ENCODE assay signal across 8 cellular contexts in the genomic region with DNA sequence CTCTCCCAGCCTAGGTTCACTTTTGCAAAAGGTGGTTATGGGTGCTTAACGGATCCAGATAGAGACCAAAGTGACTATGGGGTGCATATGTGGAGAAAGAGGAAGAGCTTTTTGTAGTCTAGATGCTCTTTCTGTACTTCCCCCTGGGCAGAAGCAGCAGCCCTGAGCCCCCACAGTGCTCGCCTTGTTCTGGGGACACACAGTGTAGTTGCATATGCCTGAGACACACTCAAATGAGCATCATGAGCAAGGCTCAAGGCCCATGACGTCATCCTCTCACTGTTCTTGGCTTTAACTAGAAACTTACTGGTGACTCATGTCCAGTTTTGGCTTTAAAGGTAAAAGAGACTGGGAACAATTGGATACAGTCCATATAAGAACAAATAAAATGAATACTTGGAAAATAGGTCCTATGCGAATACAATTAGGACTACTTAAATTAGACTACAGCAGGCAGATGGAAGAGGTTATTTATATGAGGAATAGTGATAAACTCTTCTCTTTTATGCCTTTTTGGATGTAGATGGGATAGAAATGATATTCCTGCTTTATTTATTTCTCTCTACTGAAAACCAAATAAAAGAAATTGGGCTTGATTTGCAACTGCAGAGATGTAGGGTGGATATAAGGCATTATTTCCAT. TPM values are rescaled to one million over a fixed set of nuclear protein-coding genes. Genes with fewer than 3 reads are reported as not detected.
DNase-seq lines count a peak whose midpoint lies in the region; ATAC-seq and TF ChIP-seq lines count a peak whose summit lies in the region.

No MANE protein-coding gene starts in this region.

- DNase-seq in SK-MEL-5 (ENCODE audit: low read depth, low spot score) (peak; percentile 100), foreskin fibroblast (peak; percentile 94 to 97), sciatic nerve (ENCODE audit: low spot score) (peak; percentile 82), NCI-H2171 (lab: John Stamatoyannopoulos, UW) (no peak)
- no peak for DNase-seq in stimulated activated CD4-positive, alpha-beta T cell treated with anti-CD3 and anti-CD28 coated beads, Interleukin-2, amount 100 ng/mL, for 48 hours

- peak; percentile 56 for ATAC-seq in GM18505 (IDR thresholded peaks at IDR 0.05; ENCODE audit: unreplicated experiment)
- peak; percentile 44 for ATAC-seq in HG03039 (IDR thresholded peaks at IDR 0.05; ENCODE audit: unreplicated experiment)
- ATAC-seq in sciatic nerve = peak; percentile 93
- no peak for ATAC-seq in GM21526 (IDR thresholded peaks at IDR 0.05; ENCODE audit: low FRiP score, unreplicated experiment)

- in situ Hi-C loops in SK-MEL-5 (cut with HindIII; ENCODE audit: low pct_unique_long_range_greater_than_20kb, low sequenced_read_pairs) = no loop called here

- no peak for TF ChIP-seq POLR2A in GM18505 (IDR thresholded peaks at IDR 0.05; ENCODE audit: borderline replicate concordance, extremely low read depth, insufficient read depth, insufficient read length)

- H3K4me3 ChIP-seq in foreskin fibroblast (ENCODE audit: low read depth in 1 of 2, low read length in 2 of 2) = no peak overlapping the region

- intact Hi-C loops in sciatic nerve (cut with DNase I) = no loop called here

- TF ChIP-seq CTCF in foreskin fibroblast (IDR thresholded peaks at IDR 0.05; ENCODE audit: low read depth, low read length) = no peak

RNA-seq across cellular contexts. Expression of a gene that starts 20.1 kb away (rescaled TPM):
- total RNA-seq in SK-MEL-5 (2014; rRNA removed; shearing (Covaris generic)) = 33.7 and 38.7 TPM in 2 replicates
- 66.9 and 80.5 TPM in 2 replicates for polyA plus RNA-seq in SK-MEL-5 (2015; cell fraction: cytosol; rRNA removed)
- 35.1 and 37.9 TPM in 2 replicates for polyA plus RNA-seq in SK-MEL-5 (2015; cell fraction: nucleus; rRNA removed)
- 25.9 TPM for total RNA-seq in sciatic nerve

RNA-seq across cellular contexts. Expression of a gene that starts 33.3 kb away (rescaled TPM):
- 36.6 and 68.3 TPM in 2 replicates for total RNA-seq in SK-MEL-5 (2014; rRNA removed; shearing (Covaris generic))
- polyA plus RNA-seq in SK-MEL-5 (2015; cell fraction: cytosol; rRNA removed) = 96.4 and 116 TPM in 2 replicates
- 184 and 238 TPM in 2 replicates for polyA plus RNA-seq in SK-MEL-5 (2015; cell fraction: nucleus; rRNA removed)
- 131 TPM for total RNA-seq in sciatic nerve

RNA-seq across cellular contexts. Expression of a gene that starts 52.9 kb away (rescaled TPM):
- total RNA-seq in SK-MEL-5 (2014; rRNA removed; shearing (Covaris generic)) = 0.50 and 0.88 TPM in 2 replicates
- 0.10 and 1.1 TPM in 2 replicates for polyA plus RNA-seq in SK-MEL-5 (2015; cell fraction: cytosol; rRNA removed)
- polyA plus RNA-seq in SK-MEL-5 (2015; cell fraction: nucleus; rRNA removed) = 0.12 and 0.24 TPM in 2 replicates
- 3.7 TPM for total RNA-seq in sciatic nerve

Comparison
In these comparisons a context has a peak if more than half of its experiments do, and no peak if none do; other contexts are left out.
1. DNase-seq: peak in SK-MEL-5 (single experiment), foreskin fibroblast (2 of 2) and sciatic nerve (single experiment); none in stimulated activated CD4-positive, alpha-beta T cell treated with anti-CD3 and anti-CD28 coated beads, Interleukin-2, amount 100 ng/mL, for 48 hours (0 of 2) and NCI-H2171 (single experiment).